In the genomic region with DNA sequence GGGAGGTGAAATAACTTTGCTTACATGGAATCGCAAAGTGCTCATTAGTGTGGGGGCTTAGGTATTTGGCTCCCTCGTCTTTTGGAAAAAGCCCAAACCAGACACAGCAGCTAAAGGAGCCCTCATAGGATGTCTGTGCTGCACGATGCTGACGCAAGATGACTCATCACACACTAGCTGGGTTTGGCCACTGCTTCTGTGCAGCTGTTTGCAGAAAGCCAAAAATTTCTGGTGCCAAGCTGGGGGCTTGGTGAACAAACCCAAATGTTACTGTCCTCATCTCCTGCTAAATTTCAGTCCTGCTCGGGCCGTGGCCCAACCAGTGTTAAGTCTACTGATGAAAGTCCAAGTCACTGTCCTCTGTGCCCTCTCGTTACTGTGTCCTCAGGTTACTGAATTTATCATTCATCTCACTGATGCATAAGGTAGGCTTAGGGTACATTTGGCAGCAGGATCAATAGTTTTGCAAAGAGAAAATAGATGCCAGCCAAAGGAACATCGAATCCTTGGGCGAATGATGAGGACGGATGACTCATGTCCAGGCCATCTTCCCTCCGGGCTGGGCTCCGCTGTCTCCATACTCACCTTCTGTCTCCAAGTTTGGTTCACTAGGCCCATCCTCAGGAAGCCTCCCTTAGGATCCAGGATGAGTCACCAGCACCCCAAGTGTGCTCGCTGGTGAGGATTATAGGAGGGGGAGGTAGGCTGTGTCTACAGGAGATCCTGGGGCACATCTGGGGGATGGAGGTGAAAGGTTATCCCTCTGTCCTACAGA, we compare ENCODE assay signal across 1 cellular context.
TF ChIP-seq lines count a peak whose summit lies in the region.

No MANE protein-coding gene starts in this region.

TF ChIP-seq in K562, 482 proteins besides CTCF, POLR2A, EP300 and RAD21 (continued from another document and continues in another):
- TF ChIP-seq ETV5 (CRISPR knock-in tag; IDR thresholded peaks at IDR 0.05; ENCODE audit: low read depth) (no peak), HMGN3 (IDR thresholded peaks at IDR 0.05; ENCODE audit: borderline replicate concordance, extremely low read depth, insufficient read length, low read depth, low read length) (no peak), ZNF316 (IDR thresholded peaks at IDR 0.05) (peak; percentile 81), HDGF (IDR thresholded peaks at IDR 0.05) (no peak), CEBPZ (IDR thresholded peaks at IDR 0.05; ENCODE audit: borderline replicate concordance, low read depth, low read length) (no peak), L3MBTL2 (IDR thresholded peaks at IDR 0.05) (peak; percentile 57; the same call in 1 of the 2 replicates), ATF7 (IDR thresholded peaks at IDR 0.05) (peak; percentile 51; the same call in 1 of the 2 replicates), ASH1L (IDR thresholded peaks at IDR 0.05; ENCODE audit: borderline replicate concordance, low read depth, partially characterized antibody) (no peak), RBM22 (IDR thresholded peaks at IDR 0.05; ENCODE audit: low read depth, low read length, poor library complexity, severe bottlenecking) (no peak), POLR2AphosphoS5 (IDR thresholded peaks at IDR 0.05; ENCODE audit: control insufficient read depth, insufficient read depth, low read depth, low read length) (no peak), ZFP36 (IDR thresholded peaks at IDR 0.05; ENCODE audit: low read depth, low read length, partially characterized antibody) (no peak), LCOR (CRISPR knock-in tag; IDR thresholded peaks at IDR 0.05) (0 out of 2 replicates have a peak, but pooled peaks have one; percentile 3), HLTF (IDR thresholded peaks at IDR 0.05) (no peak), SMARCE1 (IDR thresholded peaks at IDR 0.05) (0 out of 2 replicates have a peak, but pooled peaks have one; percentile 48), MTA3 (IDR thresholded peaks at IDR 0.05; ENCODE audit: borderline replicate concordance) (0 out of 2 replicates have a peak, but pooled peaks have one; percentile 41), POLR2B (IDR thresholded peaks at IDR 0.05; ENCODE audit: low read depth, partially characterized antibody) (no peak), HEY1 (CRISPR knock-in tag; IDR thresholded peaks at IDR 0.05; ENCODE audit: borderline replicate concordance) (no peak), SMAD3 (CRISPR knock-in tag; conservative IDR thresholded peaks at IDR 0.05) (no peak), DPF2 (IDR thresholded peaks at IDR 0.05) (peak; percentile 68), SNRNP70 (optimal IDR thresholded peaks at IDR 0.05; ENCODE audit: low read depth, low read length) (no peak), ZFP1 (CRISPR knock-in tag; IDR thresholded peaks at IDR 0.05) (no peak), KAT7 (CRISPR knock-in tag; IDR thresholded peaks at IDR 0.05; ENCODE audit: borderline replicate concordance) (no peak)
- TF ChIP-seq, protein P1, sequence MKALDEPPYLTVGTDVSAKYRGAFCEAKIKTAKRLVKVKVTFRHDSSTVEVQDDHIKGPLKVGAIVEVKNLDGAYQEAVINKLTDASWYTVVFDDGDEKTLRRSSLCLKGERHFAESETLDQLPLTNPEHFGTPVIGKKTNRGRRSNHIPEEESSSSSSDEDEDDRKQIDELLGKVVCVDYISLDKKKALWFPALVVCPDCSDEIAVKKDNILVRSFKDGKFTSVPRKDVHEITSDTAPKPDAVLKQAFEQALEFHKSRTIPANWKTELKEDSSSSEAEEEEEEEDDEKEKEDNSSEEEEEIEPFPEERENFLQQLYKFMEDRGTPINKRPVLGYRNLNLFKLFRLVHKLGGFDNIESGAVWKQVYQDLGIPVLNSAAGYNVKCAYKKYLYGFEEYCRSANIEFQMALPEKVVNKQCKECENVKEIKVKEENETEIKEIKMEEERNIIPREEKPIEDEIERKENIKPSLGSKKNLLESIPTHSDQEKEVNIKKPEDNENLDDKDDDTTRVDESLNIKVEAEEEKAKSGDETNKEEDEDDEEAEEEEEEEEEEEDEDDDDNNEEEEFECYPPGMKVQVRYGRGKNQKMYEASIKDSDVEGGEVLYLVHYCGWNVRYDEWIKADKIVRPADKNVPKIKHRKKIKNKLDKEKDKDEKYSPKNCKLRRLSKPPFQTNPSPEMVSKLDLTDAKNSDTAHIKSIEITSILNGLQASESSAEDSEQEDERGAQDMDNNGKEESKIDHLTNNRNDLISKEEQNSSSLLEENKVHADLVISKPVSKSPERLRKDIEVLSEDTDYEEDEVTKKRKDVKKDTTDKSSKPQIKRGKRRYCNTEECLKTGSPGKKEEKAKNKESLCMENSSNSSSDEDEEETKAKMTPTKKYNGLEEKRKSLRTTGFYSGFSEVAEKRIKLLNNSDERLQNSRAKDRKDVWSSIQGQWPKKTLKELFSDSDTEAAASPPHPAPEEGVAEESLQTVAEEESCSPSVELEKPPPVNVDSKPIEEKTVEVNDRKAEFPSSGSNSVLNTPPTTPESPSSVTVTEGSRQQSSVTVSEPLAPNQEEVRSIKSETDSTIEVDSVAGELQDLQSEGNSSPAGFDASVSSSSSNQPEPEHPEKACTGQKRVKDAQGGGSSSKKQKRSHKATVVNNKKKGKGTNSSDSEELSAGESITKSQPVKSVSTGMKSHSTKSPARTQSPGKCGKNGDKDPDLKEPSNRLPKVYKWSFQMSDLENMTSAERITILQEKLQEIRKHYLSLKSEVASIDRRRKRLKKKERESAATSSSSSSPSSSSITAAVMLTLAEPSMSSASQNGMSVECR (CRISPR knock-in tag; IDR thresholded peaks at IDR 0.05), result no peak
- TF ChIP-seq, protein P2, sequence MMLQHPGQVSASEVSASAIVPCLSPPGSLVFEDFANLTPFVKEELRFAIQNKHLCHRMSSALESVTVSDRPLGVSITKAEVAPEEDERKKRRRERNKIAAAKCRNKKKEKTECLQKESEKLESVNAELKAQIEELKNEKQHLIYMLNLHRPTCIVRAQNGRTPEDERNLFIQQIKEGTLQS (IDR thresholded peaks at IDR 0.05), result peak; percentile 98
- TF ChIP-seq, protein P2 (CRISPR knock-in tag; conservative IDR thresholded peaks at IDR 0.05), result 0 out of 2 replicates have a peak, but pooled peaks have one; percentile 44
- TF ChIP-seq, protein P3, sequence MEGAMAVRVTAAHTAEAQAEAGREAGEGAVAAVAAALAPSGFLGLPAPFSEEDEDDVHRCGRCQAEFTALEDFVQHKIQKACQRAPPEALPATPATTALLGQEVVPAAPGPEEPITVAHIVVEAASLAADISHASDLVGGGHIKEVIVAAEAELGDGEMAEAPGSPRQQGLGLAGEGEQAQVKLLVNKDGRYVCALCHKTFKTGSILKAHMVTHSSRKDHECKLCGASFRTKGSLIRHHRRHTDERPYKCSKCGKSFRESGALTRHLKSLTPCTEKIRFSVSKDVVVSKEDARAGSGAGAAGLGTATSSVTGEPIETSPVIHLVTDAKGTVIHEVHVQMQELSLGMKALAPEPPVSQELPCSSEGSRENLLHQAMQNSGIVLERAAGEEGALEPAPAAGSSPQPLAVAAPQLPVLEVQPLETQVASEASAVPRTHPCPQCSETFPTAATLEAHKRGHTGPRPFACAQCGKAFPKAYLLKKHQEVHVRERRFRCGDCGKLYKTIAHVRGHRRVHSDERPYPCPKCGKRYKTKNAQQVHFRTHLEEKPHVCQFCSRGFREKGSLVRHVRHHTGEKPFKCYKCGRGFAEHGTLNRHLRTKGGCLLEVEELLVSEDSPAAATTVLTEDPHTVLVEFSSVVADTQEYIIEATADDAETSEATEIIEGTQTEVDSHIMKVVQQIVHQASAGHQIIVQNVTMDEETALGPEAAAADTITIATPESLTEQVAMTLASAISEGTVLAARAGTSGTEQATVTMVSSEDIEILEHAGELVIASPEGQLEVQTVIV (CRISPR knock-in tag; IDR thresholded peaks at IDR 0.05; ENCODE audit: borderline replicate concordance), result no peak
- TF ChIP-seq, protein P4, sequence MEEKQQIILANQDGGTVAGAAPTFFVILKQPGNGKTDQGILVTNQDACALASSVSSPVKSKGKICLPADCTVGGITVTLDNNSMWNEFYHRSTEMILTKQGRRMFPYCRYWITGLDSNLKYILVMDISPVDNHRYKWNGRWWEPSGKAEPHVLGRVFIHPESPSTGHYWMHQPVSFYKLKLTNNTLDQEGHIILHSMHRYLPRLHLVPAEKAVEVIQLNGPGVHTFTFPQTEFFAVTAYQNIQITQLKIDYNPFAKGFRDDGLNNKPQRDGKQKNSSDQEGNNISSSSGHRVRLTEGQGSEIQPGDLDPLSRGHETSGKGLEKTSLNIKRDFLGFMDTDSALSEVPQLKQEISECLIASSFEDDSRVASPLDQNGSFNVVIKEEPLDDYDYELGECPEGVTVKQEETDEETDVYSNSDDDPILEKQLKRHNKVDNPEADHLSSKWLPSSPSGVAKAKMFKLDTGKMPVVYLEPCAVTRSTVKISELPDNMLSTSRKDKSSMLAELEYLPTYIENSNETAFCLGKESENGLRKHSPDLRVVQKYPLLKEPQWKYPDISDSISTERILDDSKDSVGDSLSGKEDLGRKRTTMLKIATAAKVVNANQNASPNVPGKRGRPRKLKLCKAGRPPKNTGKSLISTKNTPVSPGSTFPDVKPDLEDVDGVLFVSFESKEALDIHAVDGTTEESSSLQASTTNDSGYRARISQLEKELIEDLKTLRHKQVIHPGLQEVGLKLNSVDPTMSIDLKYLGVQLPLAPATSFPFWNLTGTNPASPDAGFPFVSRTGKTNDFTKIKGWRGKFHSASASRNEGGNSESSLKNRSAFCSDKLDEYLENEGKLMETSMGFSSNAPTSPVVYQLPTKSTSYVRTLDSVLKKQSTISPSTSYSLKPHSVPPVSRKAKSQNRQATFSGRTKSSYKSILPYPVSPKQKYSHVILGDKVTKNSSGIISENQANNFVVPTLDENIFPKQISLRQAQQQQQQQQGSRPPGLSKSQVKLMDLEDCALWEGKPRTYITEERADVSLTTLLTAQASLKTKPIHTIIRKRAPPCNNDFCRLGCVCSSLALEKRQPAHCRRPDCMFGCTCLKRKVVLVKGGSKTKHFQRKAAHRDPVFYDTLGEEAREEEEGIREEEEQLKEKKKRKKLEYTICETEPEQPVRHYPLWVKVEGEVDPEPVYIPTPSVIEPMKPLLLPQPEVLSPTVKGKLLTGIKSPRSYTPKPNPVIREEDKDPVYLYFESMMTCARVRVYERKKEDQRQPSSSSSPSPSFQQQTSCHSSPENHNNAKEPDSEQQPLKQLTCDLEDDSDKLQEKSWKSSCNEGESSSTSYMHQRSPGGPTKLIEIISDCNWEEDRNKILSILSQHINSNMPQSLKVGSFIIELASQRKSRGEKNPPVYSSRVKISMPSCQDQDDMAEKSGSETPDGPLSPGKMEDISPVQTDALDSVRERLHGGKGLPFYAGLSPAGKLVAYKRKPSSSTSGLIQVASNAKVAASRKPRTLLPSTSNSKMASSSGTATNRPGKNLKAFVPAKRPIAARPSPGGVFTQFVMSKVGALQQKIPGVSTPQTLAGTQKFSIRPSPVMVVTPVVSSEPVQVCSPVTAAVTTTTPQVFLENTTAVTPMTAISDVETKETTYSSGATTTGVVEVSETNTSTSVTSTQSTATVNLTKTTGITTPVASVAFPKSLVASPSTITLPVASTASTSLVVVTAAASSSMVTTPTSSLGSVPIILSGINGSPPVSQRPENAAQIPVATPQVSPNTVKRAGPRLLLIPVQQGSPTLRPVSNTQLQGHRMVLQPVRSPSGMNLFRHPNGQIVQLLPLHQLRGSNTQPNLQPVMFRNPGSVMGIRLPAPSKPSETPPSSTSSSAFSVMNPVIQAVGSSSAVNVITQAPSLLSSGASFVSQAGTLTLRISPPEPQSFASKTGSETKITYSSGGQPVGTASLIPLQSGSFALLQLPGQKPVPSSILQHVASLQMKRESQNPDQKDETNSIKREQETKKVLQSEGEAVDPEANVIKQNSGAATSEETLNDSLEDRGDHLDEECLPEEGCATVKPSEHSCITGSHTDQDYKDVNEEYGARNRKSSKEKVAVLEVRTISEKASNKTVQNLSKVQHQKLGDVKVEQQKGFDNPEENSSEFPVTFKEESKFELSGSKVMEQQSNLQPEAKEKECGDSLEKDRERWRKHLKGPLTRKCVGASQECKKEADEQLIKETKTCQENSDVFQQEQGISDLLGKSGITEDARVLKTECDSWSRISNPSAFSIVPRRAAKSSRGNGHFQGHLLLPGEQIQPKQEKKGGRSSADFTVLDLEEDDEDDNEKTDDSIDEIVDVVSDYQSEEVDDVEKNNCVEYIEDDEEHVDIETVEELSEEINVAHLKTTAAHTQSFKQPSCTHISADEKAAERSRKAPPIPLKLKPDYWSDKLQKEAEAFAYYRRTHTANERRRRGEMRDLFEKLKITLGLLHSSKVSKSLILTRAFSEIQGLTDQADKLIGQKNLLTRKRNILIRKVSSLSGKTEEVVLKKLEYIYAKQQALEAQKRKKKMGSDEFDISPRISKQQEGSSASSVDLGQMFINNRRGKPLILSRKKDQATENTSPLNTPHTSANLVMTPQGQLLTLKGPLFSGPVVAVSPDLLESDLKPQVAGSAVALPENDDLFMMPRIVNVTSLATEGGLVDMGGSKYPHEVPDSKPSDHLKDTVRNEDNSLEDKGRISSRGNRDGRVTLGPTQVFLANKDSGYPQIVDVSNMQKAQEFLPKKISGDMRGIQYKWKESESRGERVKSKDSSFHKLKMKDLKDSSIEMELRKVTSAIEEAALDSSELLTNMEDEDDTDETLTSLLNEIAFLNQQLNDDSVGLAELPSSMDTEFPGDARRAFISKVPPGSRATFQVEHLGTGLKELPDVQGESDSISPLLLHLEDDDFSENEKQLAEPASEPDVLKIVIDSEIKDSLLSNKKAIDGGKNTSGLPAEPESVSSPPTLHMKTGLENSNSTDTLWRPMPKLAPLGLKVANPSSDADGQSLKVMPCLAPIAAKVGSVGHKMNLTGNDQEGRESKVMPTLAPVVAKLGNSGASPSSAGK (IDR thresholded peaks at IDR 0.05), result 0 out of 2 replicates have a peak, but pooled peaks have one; percentile 46
